23 cellular contexts compared by ENCODE assay signal in the genomic region with DNA sequence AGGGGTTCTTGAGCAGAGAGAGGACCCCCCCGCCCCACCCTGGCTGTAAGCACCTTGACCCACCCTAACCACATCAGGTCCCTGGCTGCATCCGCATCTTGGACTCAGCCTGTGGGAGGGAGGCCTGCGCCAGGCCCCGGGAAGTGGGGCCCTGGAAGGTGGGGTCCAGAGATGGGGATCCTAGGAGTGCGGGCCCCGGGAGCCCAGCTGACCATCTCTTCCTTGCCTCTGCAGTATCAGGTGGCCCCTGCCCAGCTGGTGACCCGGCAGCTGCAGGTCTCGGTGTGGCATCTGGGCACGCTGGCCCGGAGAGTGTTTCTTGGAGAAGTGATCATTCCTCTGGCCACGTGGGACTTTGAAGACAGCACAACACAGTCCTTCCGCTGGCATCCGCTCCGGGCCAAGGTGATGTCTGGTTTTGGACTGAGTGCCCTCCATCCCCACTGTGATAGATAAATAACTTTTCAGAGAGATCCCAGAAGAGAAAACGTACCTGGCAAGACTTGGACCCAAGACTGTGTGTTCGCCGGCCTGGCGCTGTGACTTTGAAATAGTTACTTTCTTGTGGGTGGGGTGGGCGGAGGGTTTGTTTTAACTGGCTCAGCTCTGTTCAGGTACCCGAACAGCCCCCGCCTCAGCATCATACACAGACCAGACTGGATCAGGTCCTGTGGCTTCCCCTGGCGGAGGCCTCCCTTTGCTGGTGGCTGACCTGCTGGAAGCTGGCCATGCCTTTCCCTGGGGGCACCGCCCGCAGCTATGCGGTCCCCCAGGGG.
DNase-seq lines count a peak whose midpoint lies in the region; ATAC-seq and TF ChIP-seq lines count a peak whose summit lies in the region.
"Had no signal": no experiment of that assay in that cellular context is flagged by ENCODE, and none has a peak within 500 bp of the region (broad histone marks: within the 10 kb centered on the region; RNA-seq: fewer than 3 reads in every experiment).

No MANE protein-coding gene starts in this region.

- H3K36me3 ChIP-seq in mesenchymal stem cell (ENCODE audit: control insufficient read depth in 1 of 2, insufficient read depth in 2 of 2, low read depth in 1 of 2, low read length in 2 of 2), result no peaks in the 10 kb centered on the region
- H3K36me3 ChIP-seq: MG63 had no signal

- no peaks in the 10 kb centered on the region for H3K27me3 ChIP-seq in mesenchymal stem cell (ENCODE audit: control insufficient read depth in 1 of 2, insufficient read depth in 1 of 2, low read length in 2 of 2)
- H3K27me3 ChIP-seq: MG63, testis, vagina had no signal

- H2BK12ac ChIP-seq in mesenchymal stem cell (ENCODE audit: low read length in 2 of 2), result no peak overlapping the region

- TF ChIP-seq CTCF in natural killer cell (IDR thresholded peaks at IDR 0.05), result no peak

- peaks cover 0 to 14% of the 10 kb centered on the region in 2 donors for H3K4me1 Mint-ChIP-seq in natural killer cell treated with Interleukin-12 subunit alpha and Interleukin-12 subunit beta and Interleukin-15 and Interleukin-18, amount 100 ng/mL, for 72 hours (ENCODE audit: low read depth in 2 of 2)
- H3K4me1 Mint-ChIP-seq in natural killer cell, result peaks cover 5 to 6% of the 10 kb centered on the region in 2 donors
- no peaks in the 10 kb centered on the region for H3K4me1 Mint-ChIP-seq in activated T-helper 2 cell treated with anti-CD3 and anti-CD28 coated beads, Interferon-gamma antibody, Interleukin-2, Interleukin-4, amounts not matched to agents 10 μg/mL and 5 μg/mL and 100 μg/mL, durations not matched to agents 14 hours and 24 hours and 36 hours (ENCODE audit: low read depth)
- H3K4me1 Mint-ChIP-seq: CD4-positive, CD25-positive, alpha-beta regulatory T cell had no signal

- peak overlapping the region; percentile 8 to 75 for H3K27ac Mint-ChIP-seq in natural killer cell treated with Interleukin-12 subunit alpha and Interleukin-12 subunit beta and Interleukin-15 and Interleukin-18, amount 100 ng/mL, for 72 hours
- H3K27ac Mint-ChIP-seq in natural killer cell, result peak overlapping the region in 1 of 2 donors; percentile 58
- H3K27ac Mint-ChIP-seq in activated T-helper 2 cell treated with anti-CD3 and anti-CD28 coated beads, Interferon-gamma antibody, Interleukin-2, Interleukin-4, amounts not matched to agents 10 μg/mL and 5 μg/mL and 100 μg/mL, durations not matched to agents 14 hours and 24 hours and 36 hours, result peak overlapping the region; percentile 45
- H3K27ac Mint-ChIP-seq: WTC11 had no signal

- H3K9me3 ChIP-seq in mesenchymal stem cell (ENCODE audit: control insufficient read depth, low read length), result no peaks in the 10 kb centered on the region
- H3K9me3 ChIP-seq: MG63, testis, vagina had no signal

- no peak overlapping the region for H3K23ac ChIP-seq in mesenchymal stem cell (ENCODE audit: low read length in 2 of 2)

- 89% methylated on average over 20 of the region's 25 CpGs for WGBS in mesenchymal stem cell

- no peak overlapping the region for H4K91ac ChIP-seq in mesenchymal stem cell (ENCODE audit: low read length)

- H2BK5ac ChIP-seq in mesenchymal stem cell (ENCODE audit: low read depth, low read length, poor library complexity, severe bottlenecking), result no peak overlapping the region

- H3K4me1 ChIP-seq in mesenchymal stem cell (ENCODE audit: control insufficient read depth, insufficient read depth, low read depth, low read length), result peaks cover 17% of the 10 kb centered on the region
- H3K4me1 ChIP-seq: vagina had no signal

- DNase-seq in natural killer cell treated with Interleukin-12 subunit alpha and Interleukin-12 subunit beta and Interleukin-15 and Interleukin-18, amount 100 ng/mL, for 72 hours (ENCODE audit: low spot score), result no peak
- DNase-seq in natural killer cell, result no peak
- DNase-seq in activated T-helper 2 cell treated with anti-CD3 and anti-CD28 coated beads, Interferon-gamma antibody, Interleukin-2, Interleukin-4, amounts not matched to agents 10 μg/mL and 5 μg/mL and 100 μg/mL, durations not matched to agents 14 hours and 24 hours and 36 hours (ENCODE audit: low spot score), result no peak
- DNase-seq in mesenchymal stem cell, result no peak
- no peak for DNase-seq in C1 segment of cervical spinal cord (lab: John Stamatoyannopoulos, UW)
- DNase-seq: activated CD4-positive, alpha-beta T cell treated with anti-CD3 and anti-CD28 coated beads, Interleukin-2, amount 50 U/mL, for 1 hour; activated CD8-positive, alpha-beta memory T cell treated with anti-CD3 and anti-CD28 coated beads, Interleukin-2, amount 50 U/mL, for 4 hours; caudate nucleus; CD4-positive, CD25-positive, alpha-beta regulatory T cell; dermis blood vessel endothelial cell; DMS 273 treated with DMSO at 0.1 percent for 48 hours; KBM-7; MG63; NCI-H1417; NCI-H2081 treated with DMSO at 0.1 percent for 48 hours; NCI-H345; T-helper 9 cell; testis had no signal

- H3K9me3 Mint-ChIP-seq in natural killer cell treated with Interleukin-12 subunit alpha and Interleukin-12 subunit beta and Interleukin-15 and Interleukin-18, amount 100 ng/mL, for 72 hours, result no peaks in the 10 kb centered on the region
- no peaks in the 10 kb centered on the region for H3K9me3 Mint-ChIP-seq in natural killer cell
- H3K9me3 Mint-ChIP-seq in activated T-helper 2 cell treated with anti-CD3 and anti-CD28 coated beads, Interferon-gamma antibody, Interleukin-2, Interleukin-4, amounts not matched to agents 10 μg/mL and 5 μg/mL and 100 μg/mL, durations not matched to agents 14 hours and 24 hours and 36 hours, result no peaks in the 10 kb centered on the region
- H3K9me3 Mint-ChIP-seq: WTC11 had no signal

- H2AK5ac ChIP-seq in mesenchymal stem cell (ENCODE audit: low read length, severe bottlenecking), result no peak overlapping the region

- H2AFZ ChIP-seq in mesenchymal stem cell (ENCODE audit: low read depth, low read length), result no peak overlapping the region

- H2BK15ac ChIP-seq in mesenchymal stem cell (ENCODE audit: low read depth, poor library complexity, severe bottlenecking), result peak overlapping the region; percentile 13

- H4K8ac ChIP-seq in mesenchymal stem cell (ENCODE audit: low read length), result no peak overlapping the region

- H3K4me3 Mint-ChIP-seq in natural killer cell treated with Interleukin-12 subunit alpha and Interleukin-12 subunit beta and Interleukin-15 and Interleukin-18, amount 100 ng/mL, for 72 hours, result no peak overlapping the region
- H3K4me3 Mint-ChIP-seq in natural killer cell, result no peak overlapping the region
- H3K4me3 Mint-ChIP-seq in activated T-helper 2 cell treated with anti-CD3 and anti-CD28 coated beads, Interferon-gamma antibody, Interleukin-2, Interleukin-4, amounts not matched to agents 10 μg/mL and 5 μg/mL and 100 μg/mL, durations not matched to agents 14 hours and 24 hours and 36 hours (ENCODE audit: low read depth), result no peak overlapping the region
- H3K4me3 Mint-ChIP-seq: CD4-positive, CD25-positive, alpha-beta regulatory T cell; WTC11 had no signal

- no peak overlapping the region for H3K4me2 ChIP-seq in mesenchymal stem cell (ENCODE audit: low read length, poor library complexity, severe bottlenecking)

- H3K9ac ChIP-seq in mesenchymal stem cell (ENCODE audit: low read length), result no peak overlapping the region

- peaks cover 12% of the 10 kb centered on the region for H3K36me3 Mint-ChIP-seq in natural killer cell treated with Interleukin-12 subunit alpha and Interleukin-12 subunit beta and Interleukin-15 and Interleukin-18, amount 100 ng/mL, for 72 hours
- peaks cover 5% of the 10 kb centered on the region for H3K36me3 Mint-ChIP-seq in natural killer cell
- peaks cover 78% of the 10 kb centered on the region for H3K36me3 Mint-ChIP-seq in activated T-helper 2 cell treated with anti-CD3 and anti-CD28 coated beads, Interferon-gamma antibody, Interleukin-2, Interleukin-4, amounts not matched to agents 10 μg/mL and 5 μg/mL and 100 μg/mL, durations not matched to agents 14 hours and 24 hours and 36 hours (ENCODE audit: low read depth)
- H3K36me3 Mint-ChIP-seq: WTC11 had no signal

- H3K27ac ChIP-seq in mesenchymal stem cell (ENCODE audit: low read length, poor library complexity, severe bottlenecking), result no peak overlapping the region
- H3K27ac ChIP-seq: testis, vagina had no signal

- H3K79me1 ChIP-seq in mesenchymal stem cell (replicated peaks; ENCODE audit: low read length, poor library complexity, severe bottlenecking), result no peaks in the 10 kb centered on the region

- H3K4ac ChIP-seq in mesenchymal stem cell (ENCODE audit: low read depth in 1 of 2, low read length in 2 of 2), result no peak overlapping the region

- H3K18ac ChIP-seq in mesenchymal stem cell (ENCODE audit: low read depth in 1 of 2, low read length in 2 of 2), result no peak overlapping the region

- H3K14ac ChIP-seq in mesenchymal stem cell (ENCODE audit: low read length in 2 of 2), result no peak overlapping the region

- no peak overlapping the region for H3K4me3 ChIP-seq in mesenchymal stem cell (ENCODE audit: insufficient read depth in 1 of 2, low read depth in 1 of 2, low read length in 2 of 2)
- H3K4me3 ChIP-seq: MG63, testis, vagina had no signal

- H3K27me3 Mint-ChIP-seq in natural killer cell treated with Interleukin-12 subunit alpha and Interleukin-12 subunit beta and Interleukin-15 and Interleukin-18, amount 100 ng/mL, for 72 hours, result no peaks in the 10 kb centered on the region
- no peaks in the 10 kb centered on the region for H3K27me3 Mint-ChIP-seq in natural killer cell (ENCODE audit: low read depth in 2 of 2)
- no peaks in the 10 kb centered on the region for H3K27me3 Mint-ChIP-seq in activated T-helper 2 cell treated with anti-CD3 and anti-CD28 coated beads, Interferon-gamma antibody, Interleukin-2, Interleukin-4, amounts not matched to agents 10 μg/mL and 5 μg/mL and 100 μg/mL, durations not matched to agents 14 hours and 24 hours and 36 hours (ENCODE audit: low read depth)
- H3K27me3 Mint-ChIP-seq: CD4-positive, CD25-positive, alpha-beta regulatory T cell had no signal

- intact Hi-C loops in natural killer cell (cut with micrococcal nuclease), result no loop called here
- intact Hi-C loops in activated T-helper 2 cell treated with anti-CD3 and anti-CD28 coated beads, Interferon-gamma antibody, Interleukin-2, Interleukin-4, amounts not matched to agents 10 μg/mL and 5 μg/mL and 100 μg/mL, durations not matched to agents 14 hours and 24 hours and 36 hours (cut with micrococcal nuclease), result no loop called here

- ATAC-seq in natural killer cell treated with Interleukin-12 subunit alpha and Interleukin-12 subunit beta and Interleukin-15 and Interleukin-18, amount 100 ng/mL, for 72 hours, result no peak
- ATAC-seq in natural killer cell, result no peak
- ATAC-seq in HG02973 (IDR thresholded peaks at IDR 0.05; ENCODE audit: unreplicated experiment), result no peak
- ATAC-seq in HG02970 (IDR thresholded peaks at IDR 0.05; ENCODE audit: low FRiP score, unreplicated experiment), result no peak
- ATAC-seq in GM18498 (IDR thresholded peaks at IDR 0.05; ENCODE audit: unreplicated experiment), result no peak
- ATAC-seq: WTC11 had no signal

- no peak overlapping the region for H2BK120ac ChIP-seq in mesenchymal stem cell (ENCODE audit: low read depth, low read length)
